30 cellular contexts compared by ENCODE assay signal in genomic region chr5:146828385-146828784, GRCh38. TPM values are rescaled to one million over a fixed set of nuclear protein-coding genes. Genes with fewer than 3 reads are reported as not detected.
DNase-seq lines count a peak whose midpoint lies in the region; ATAC-seq and TF ChIP-seq lines count a peak whose summit lies in the region.
"Had no signal": no experiment of that assay in that cellular context is flagged by ENCODE, and none has a peak within 500 bp of the region (broad histone marks: within the 10 kb centered on the region; RNA-seq: fewer than 3 reads in every experiment).

No MANE protein-coding gene starts in this region.

- no peaks in the 10 kb centered on the region for H3K4me1 Mint-ChIP-seq in activated CD8-positive, alpha-beta T cell treated with anti-CD3 and anti-CD28 coated beads for 36 hours (ENCODE audit: low read depth)
- H3K4me1 Mint-ChIP-seq: stimulated activated naive B cell treated with anti-CD40 and anti-IgM and Interleukin-4, amounts not matched to agents 10 μg/mL and 1 μg/mL and 100 μg/mL, for 72 hours had no signal

- H3K27me3 Mint-ChIP-seq in activated CD8-positive, alpha-beta T cell treated with anti-CD3 and anti-CD28 coated beads for 36 hours = no peaks in the 10 kb centered on the region
- H3K27me3 Mint-ChIP-seq: stimulated activated naive B cell treated with anti-CD40 and anti-IgM and Interleukin-4, amounts not matched to agents 10 μg/mL and 1 μg/mL and 100 μg/mL, for 72 hours had no signal

- intact Hi-C loops in activated CD8-positive, alpha-beta T cell treated with anti-CD3 and anti-CD28 coated beads for 36 hours (cut with micrococcal nuclease) = no loop called here
- intact Hi-C loops in aorta (cut with DNase I) = loop anchor here in 1 of 2 donors (5.0 kb wide), 1 partner anchor 34 kb away; no protein-coding TSS in a partner anchor

- H3K9me3 ChIP-seq in aorta (ENCODE audit: control insufficient read depth, low read length) = no peaks in the 10 kb centered on the region
- H3K9me3 ChIP-seq: testis, vagina had no signal

- H3K27ac Mint-ChIP-seq in activated CD8-positive, alpha-beta T cell treated with anti-CD3 and anti-CD28 coated beads for 36 hours = no peak overlapping the region
- H3K27ac Mint-ChIP-seq: stimulated activated naive B cell treated with anti-CD40 and anti-IgM and Interleukin-4, amounts not matched to agents 10 μg/mL and 1 μg/mL and 100 μg/mL, for 72 hours had no signal

- H3K4me1 ChIP-seq in aorta (ENCODE audit: control insufficient read depth in 1 of 2, insufficient read depth in 2 of 2, low read length in 2 of 2) = peaks cover 3% of the 10 kb centered on the region in 2 donors
- H3K4me1 ChIP-seq: testis, vagina had no signal

- H3K4me3 ChIP-seq in BJ (ENCODE audit: low read depth, low read length) (no peak overlapping the region), aorta (ENCODE audit: low read length in 2 of 2) (no peak overlapping the region)
- H3K4me3 ChIP-seq: lung, testis, vagina had no signal

- POLR2A ChIA-PET in BJ (lab: Charles Lee) = no interaction called here
- POLR2A ChIA-PET in activated CD8-positive, alpha-beta T cell treated with anti-CD3 and anti-CD28 coated beads for 36 hours (lab: Charles Lee) = no interaction called here

- DNase-seq in BJ (ENCODE audit: low read depth) (peak; percentile 39), NCI-H1694 (lab: John Stamatoyannopoulos, UW) (peak; percentile 51), islet precursor cell (peak; percentile 59), aorta (no peak)
- no peak for DNase-seq in activated CD8-positive, alpha-beta T cell treated with anti-CD3 and anti-CD28 coated beads for 36 hours
- no peak for DNase-seq in NK-92 treated with Interleukin-12 subunit alpha and Interleukin-12 subunit beta, amount 100 ng/mL, for 24 hours (lab: John Stamatoyannopoulos, UW)
- DNase-seq: activated CD4-positive, CD25-positive, alpha-beta regulatory T cell treated with anti-CD3 and anti-CD28 coated beads, Interleukin-2, amount 50 U/mL, for 72 hours; activated naive CD4-positive, alpha-beta T cell; activated T-cell treated with anti-CD3 and anti-CD28 coated beads, Interleukin-2, amount 50 U/mL, for 4 hours; central memory CD4-positive, alpha-beta T cell; DMS53; effector CD4-positive, alpha-beta T cell; foreskin fibroblast; hypothalamus; Kasumi-1; NCI-H1092; NCI-H2029 treated with DMSO at 0.1 percent for 48 hours; NCI-H526; OCI-M1; Right ventricle myocardium superior; small intestine; stimulated activated CD4-positive, alpha-beta T cell treated with anti-CD3 and anti-CD28 coated beads, Interleukin-2, amount 100 ng/mL, for 48 hours; stimulated activated naive B cell treated with anti-CD40 and anti-IgM and Interleukin-4, amounts not matched to agents 10 μg/mL and 1 μg/mL and 100 μg/mL, for 72 hours; testis had no signal

- ATAC-seq in SK-N-SH treated with all-trans-retinoic acid at 6 μM for 48 hours = peak; percentile 97
- no peak for ATAC-seq in activated CD8-positive, alpha-beta T cell treated with anti-CD3 and anti-CD28 coated beads for 36 hours
- ATAC-seq in GM18498 (IDR thresholded peaks at IDR 0.05; ENCODE audit: unreplicated experiment) = no peak
- ATAC-seq in aorta (ENCODE audit: low FRiP score) = no peak
- ATAC-seq: activated T-cell treated with anti-CD3 and anti-CD28 coated beads, Interleukin-2, amount 50 U/mL, for 4 hours; stimulated activated naive B cell treated with anti-CD40 and anti-IgM and Interleukin-4, amounts not matched to agents 10 μg/mL and 1 μg/mL and 100 μg/mL, for 72 hours had no signal

- no peak for TF ChIP-seq CTCF in BJ (IDR thresholded peaks at IDR 0.05; ENCODE audit: insufficient read depth, low read depth, low read length)
- TF ChIP-seq CTCF in activated CD8-positive, alpha-beta T cell treated with anti-CD3 and anti-CD28 coated beads for 36 hours (IDR thresholded peaks at IDR 0.05) = no peak

- no peaks in the 10 kb centered on the region for H3K27me3 ChIP-seq in BJ (ENCODE audit: control insufficient read depth, insufficient read depth, low read length)
- H3K27me3 ChIP-seq in aorta (ENCODE audit: control insufficient read depth in 1 of 2, insufficient read depth in 2 of 2, low read length in 1 of 2) = no peaks in the 10 kb centered on the region
- H3K27me3 ChIP-seq: testis, vagina had no signal

- CTCF ChIA-PET in BJ (lab: Yijun Ruan, JAX) = interaction anchor here (1.7 kb wide), 1 partner anchor 137 kb away, joined by 3 read pairs; no protein-coding TSS in a partner anchor
- CTCF ChIA-PET in activated CD8-positive, alpha-beta T cell treated with anti-CD3 and anti-CD28 coated beads for 36 hours (lab: Charles Lee) = no interaction called here

- H3K9me3 Mint-ChIP-seq in activated CD8-positive, alpha-beta T cell treated with anti-CD3 and anti-CD28 coated beads for 36 hours = no peaks in the 10 kb centered on the region
- H3K9me3 Mint-ChIP-seq: activated T-cell treated with anti-CD3 and anti-CD28 coated beads, Interleukin-2, amount 50 U/mL, for 4 hours had no signal

- H3K27ac ChIP-seq in aorta (ENCODE audit: low read depth in 1 of 2, low read length in 2 of 2) = no peak overlapping the region
- H3K27ac ChIP-seq: testis, vagina had no signal

- H3K36me3 ChIP-seq in BJ (ENCODE audit: control insufficient read depth, insufficient read depth, low read length) (no peaks in the 10 kb centered on the region), aorta (ENCODE audit: control insufficient read depth in 1 of 2, insufficient read depth in 2 of 2, low read length in 1 of 2) (no peaks in the 10 kb centered on the region)
- H3K36me3 ChIP-seq: vagina had no signal

- no peaks in the 10 kb centered on the region for H3K36me3 Mint-ChIP-seq in activated CD8-positive, alpha-beta T cell treated with anti-CD3 and anti-CD28 coated beads for 36 hours (ENCODE audit: low read depth)
- H3K36me3 Mint-ChIP-seq: stimulated activated naive B cell treated with anti-CD40 and anti-IgM and Interleukin-4, amounts not matched to agents 10 μg/mL and 1 μg/mL and 100 μg/mL, for 72 hours had no signal

- no peak overlapping the region for H3K4me3 Mint-ChIP-seq in activated CD8-positive, alpha-beta T cell treated with anti-CD3 and anti-CD28 coated beads for 36 hours
- H3K4me3 Mint-ChIP-seq: activated T-cell treated with anti-CD3 and anti-CD28 coated beads, Interleukin-2, amount 50 U/mL, for 4 hours; stimulated activated naive B cell treated with anti-CD40 and anti-IgM and Interleukin-4, amounts not matched to agents 10 μg/mL and 1 μg/mL and 100 μg/mL, for 72 hours had no signal

TF ChIP-seq in SK-N-SH treated with all-trans-retinoic acid at 6 μM for 48 hours, 23 proteins besides CTCF, POLR2A, EP300 and RAD21 (continues in another document):
- TF ChIP-seq ZNF565 (CRISPR knock-in tag; conservative IDR thresholded peaks at IDR 0.05; ENCODE audit: low read depth) (no peak), OSR1 (CRISPR knock-in tag; IDR thresholded peaks at IDR 0.05) (no peak), TOX (CRISPR knock-in tag; IDR thresholded peaks at IDR 0.05; ENCODE audit: borderline replicate concordance) (peak; percentile 74; the same call in 1 of the 2 replicates), ZFP30 (CRISPR knock-in tag; IDR thresholded peaks at IDR 0.05) (no peak), ZNF8 (CRISPR knock-in tag; IDR thresholded peaks at IDR 0.05) (peak; percentile 47; the same call in 1 of the 2 replicates), ESRRG (CRISPR knock-in tag; IDR thresholded peaks at IDR 0.05) (peak; percentile 81; the same call in 1 of the 2 replicates), SNAI2 (CRISPR knock-in tag; IDR thresholded peaks at IDR 0.05) (peak; percentile 92; the same call in 1 of the 2 replicates), ISL1 (CRISPR knock-in tag; IDR thresholded peaks at IDR 0.05) (peak; percentile 99), ZC3H10 (CRISPR knock-in tag; IDR thresholded peaks at IDR 0.05) (peak; percentile 78), TCF4 (CRISPR knock-in tag; IDR thresholded peaks at IDR 0.05; ENCODE audit: borderline replicate concordance) (peak; percentile 78), BACH2 (CRISPR knock-in tag; IDR thresholded peaks at IDR 0.05; ENCODE audit: borderline replicate concordance) (no peak), ZNF70 (CRISPR knock-in tag; IDR thresholded peaks at IDR 0.05) (no peak), RARB (CRISPR knock-in tag; IDR thresholded peaks at IDR 0.05) (no peak)
- TF ChIP-seq, protein P1, sequence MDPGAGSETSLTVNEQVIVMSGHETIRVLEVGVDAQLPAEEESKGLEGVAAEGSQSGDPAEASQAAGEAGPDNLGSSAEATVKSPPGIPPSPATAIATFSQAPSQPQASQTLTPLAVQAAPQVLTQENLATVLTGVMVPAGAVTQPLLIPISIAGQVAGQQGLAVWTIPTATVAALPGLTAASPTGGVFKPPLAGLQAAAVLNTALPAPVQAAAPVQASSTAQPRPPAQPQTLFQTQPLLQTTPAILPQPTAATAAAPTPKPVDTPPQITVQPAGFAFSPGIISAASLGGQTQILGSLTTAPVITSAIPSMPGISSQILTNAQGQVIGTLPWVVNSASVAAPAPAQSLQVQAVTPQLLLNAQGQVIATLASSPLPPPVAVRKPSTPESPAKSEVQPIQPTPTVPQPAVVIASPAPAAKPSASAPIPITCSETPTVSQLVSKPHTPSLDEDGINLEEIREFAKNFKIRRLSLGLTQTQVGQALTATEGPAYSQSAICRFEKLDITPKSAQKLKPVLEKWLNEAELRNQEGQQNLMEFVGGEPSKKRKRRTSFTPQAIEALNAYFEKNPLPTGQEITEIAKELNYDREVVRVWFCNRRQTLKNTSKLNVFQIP (CRISPR knock-in tag; IDR thresholded peaks at IDR 0.05; ENCODE audit: borderline replicate concordance, low read depth) = no peak; the same call in none of the 2 replicates
- TF ChIP-seq, protein P2, sequence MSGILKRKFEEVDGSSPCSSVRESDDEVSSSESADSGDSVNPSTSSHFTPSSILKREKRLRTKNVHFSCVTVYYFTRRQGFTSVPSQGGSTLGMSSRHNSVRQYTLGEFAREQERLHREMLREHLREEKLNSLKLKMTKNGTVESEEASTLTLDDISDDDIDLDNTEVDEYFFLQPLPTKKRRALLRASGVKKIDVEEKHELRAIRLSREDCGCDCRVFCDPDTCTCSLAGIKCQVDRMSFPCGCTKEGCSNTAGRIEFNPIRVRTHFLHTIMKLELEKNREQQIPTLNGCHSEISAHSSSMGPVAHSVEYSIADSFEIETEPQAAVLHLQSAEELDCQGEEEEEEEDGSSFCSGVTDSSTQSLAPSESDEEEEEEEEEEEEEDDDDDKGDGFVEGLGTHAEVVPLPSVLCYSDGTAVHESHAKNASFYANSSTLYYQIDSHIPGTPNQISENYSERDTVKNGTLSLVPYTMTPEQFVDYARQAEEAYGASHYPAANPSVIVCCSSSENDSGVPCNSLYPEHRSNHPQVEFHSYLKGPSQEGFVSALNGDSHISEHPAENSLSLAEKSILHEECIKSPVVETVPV (CRISPR knock-in tag; IDR thresholded peaks at IDR 0.05) = peak; percentile 92

RNA-seq across cellular contexts. Expression of gene PPP2R2B, which starts 50.2 kb away (rescaled TPM):
- polyA plus RNA-seq in BJ (2011; rRNA removed) = 0.58 and 0.69 TPM in 2 replicates
- polyA minus RNA-seq in BJ (2011; rRNA and poly(A)+ RNA removed) = 0.67 and 1.4 TPM in 2 replicates
- total RNA-seq in activated CD8-positive, alpha-beta T cell treated with anti-CD3 and anti-CD28 coated beads for 36 hours = under 1 TPM; 0.56 to 0.65 TPM
- 10 to 100 TPM; 15.0 to 27.3 TPM for total RNA-seq in aorta
- polyA plus RNA-seq in aorta = 1 to 10 TPM; 2.0 to 9.0 TPM
- total RNA-seq: pulmonary artery endothelial cell had no signal
- polyA plus RNA-seq: AG04450 had no signal

Comparison
In these comparisons a context has a peak if more than half of its experiments do, and no peak if none do; other contexts are left out.
1. DNase-seq: peak in BJ (single experiment), NCI-H1694 (single experiment) and islet precursor cell (single experiment); none in activated CD8-positive, alpha-beta T cell treated with anti-CD3 and anti-CD28 coated beads for 36 hours (single experiment), NK-92 treated with Interleukin-12 subunit alpha and Interleukin-12 subunit beta, amount 100 ng/mL, for 24 hours (single experiment) and aorta (0 of 2).
2. RNA of gene PPP2R2B, which starts 50.2 kb away (total RNA-seq): 15.0 to 27.3 TPM in aorta; 0.56 to 0.65 TPM in activated CD8-positive, alpha-beta T cell treated with anti-CD3 and anti-CD28 coated beads for 36 hours; every median in the first group is over 4 times any median in the second.